Comparison of ENCODE assay signal across 1 cellular context in genomic region chr19:55591555-55591954, GRCh38.
TF ChIP-seq lines count a peak whose summit lies in the region.

No MANE protein-coding gene starts in this region.

TF ChIP-seq in SK-N-SH treated with all-trans-retinoic acid at 6 μM for 48 hours, 23 proteins besides CTCF, POLR2A, EP300 and RAD21 (continued from another document):
- TF ChIP-seq CREB5 (CRISPR knock-in tag; IDR thresholded peaks at IDR 0.05; ENCODE audit: low read depth) = no peak
- no peak for TF ChIP-seq ZNF70 (CRISPR knock-in tag; IDR thresholded peaks at IDR 0.05)
TF ChIP-seq in SK-N-SH treated with all-trans-retinoic acid at 6 μM for 48 hours: peak in this region for 0.
